9 cellular contexts compared by ENCODE assay signal in the genomic region with DNA sequence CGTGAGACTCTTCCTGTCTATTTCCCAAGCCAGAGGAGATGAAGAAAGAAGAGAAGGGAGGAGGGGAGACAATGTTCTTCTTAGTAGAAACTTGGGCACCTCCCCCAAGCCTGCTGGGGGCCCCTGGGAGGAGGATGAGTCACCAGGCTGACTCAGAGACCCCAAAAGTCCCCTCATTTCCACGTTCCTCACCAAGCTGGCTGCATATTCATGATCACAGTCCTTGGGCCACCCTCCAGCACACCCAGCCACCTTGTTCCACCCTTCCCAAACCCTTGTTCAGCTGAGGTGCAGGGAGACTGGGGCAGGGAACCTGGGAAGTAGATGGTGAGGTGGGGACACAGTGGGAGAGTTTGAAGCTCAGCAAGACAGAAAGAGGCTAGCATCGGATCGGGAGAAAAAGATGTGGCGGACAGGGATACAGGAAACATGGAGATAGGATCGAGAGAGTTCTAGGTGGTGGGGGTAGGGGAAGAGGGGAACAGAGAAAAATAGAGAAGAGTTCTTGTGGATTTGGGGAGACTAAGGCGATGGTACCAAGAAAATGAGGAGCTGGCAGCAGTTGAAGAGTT. TPM values are rescaled to one million over a fixed set of nuclear protein-coding genes. Genes with fewer than 3 reads are reported as not detected.
DNase-seq lines count a peak whose midpoint lies in the region; ATAC-seq lines count a peak whose summit lies in the region.
"Had no signal": no experiment of that assay in that cellular context is flagged by ENCODE, and none has a peak within 500 bp of the region (broad histone marks: within the 10 kb centered on the region; RNA-seq: fewer than 3 reads in every experiment).

No MANE protein-coding gene starts in this region.

- H3K9ac ChIP-seq in rectal smooth muscle tissue (ENCODE audit: low read length) = peak overlapping the region; percentile 84

- H3K27ac Mint-ChIP-seq in T-helper 2 cell treated with Interferon-gamma antibody and Interleukin-4, amounts not matched to agents 5 μg/mL and 100 μg/mL, for 36 hours = no peak overlapping the region

- no peaks in the 10 kb centered on the region for H3K27me3 Mint-ChIP-seq in T-helper 2 cell treated with Interferon-gamma antibody and Interleukin-4, amounts not matched to agents 5 μg/mL and 100 μg/mL, for 36 hours (ENCODE audit: low read depth)
- peaks cover 7% of the 10 kb centered on the region for H3K27me3 Mint-ChIP-seq in activated T-cell treated with anti-CD3 and anti-CD28 coated beads, Interleukin-2, amount 50 U/mL, for 4 hours (ENCODE audit: low read depth)

- H3K4me3 ChIP-seq in rectal smooth muscle tissue (ENCODE audit: low read length) = peak overlapping the region; percentile 85

- peak; percentile 78 to 83 for ATAC-seq in activated T-cell treated with anti-CD3 and anti-CD28 coated beads, Interleukin-2, amount 50 U/mL, for 4 hours
- no peak for ATAC-seq in HG03135 (IDR thresholded peaks at IDR 0.05; ENCODE audit: unreplicated experiment)

- peak overlapping the region; percentile 25 for H3K4me3 Mint-ChIP-seq in T-helper 2 cell treated with Interferon-gamma antibody and Interleukin-4, amounts not matched to agents 5 μg/mL and 100 μg/mL, for 36 hours
- H3K4me3 Mint-ChIP-seq in activated T-cell treated with anti-CD3 and anti-CD28 coated beads, Interleukin-2, amount 50 U/mL, for 4 hours = peak overlapping the region; percentile 78

- DNase-seq in T-helper 2 cell treated with Interferon-gamma antibody and Interleukin-4, amounts not matched to agents 5 μg/mL and 100 μg/mL, for 36 hours (ENCODE audit: low spot score) = peak; percentile 42
- no peak for DNase-seq in T-helper 2 cell
- DNase-seq in activated T-cell treated with anti-CD3 and anti-CD28 coated beads, Interleukin-2, amount 50 U/mL, for 4 hours = peak; percentile 51
- DNase-seq in glomerular visceral epithelial cell (ENCODE audit: extremely low spot score) = peak; percentile 80
- DNase-seq in inferior parietal cortex (ENCODE audit: extremely low spot score) = no peak
- DNase-seq in GDM1 (lab: John Stamatoyannopoulos, UW) = no peak
- DNase-seq: CD4-positive, CD25-positive, alpha-beta regulatory T cell had no signal

- no peaks in the 10 kb centered on the region for H3K9me3 Mint-ChIP-seq in T-helper 2 cell treated with Interferon-gamma antibody and Interleukin-4, amounts not matched to agents 5 μg/mL and 100 μg/mL, for 36 hours
- no peaks in the 10 kb centered on the region for H3K9me3 Mint-ChIP-seq in activated T-cell treated with anti-CD3 and anti-CD28 coated beads, Interleukin-2, amount 50 U/mL, for 4 hours

- H3K27ac ChIP-seq in rectal smooth muscle tissue (ENCODE audit: low read depth, low read length) = peak overlapping the region; percentile 95

- peaks cover 3% of the 10 kb centered on the region for H3K36me3 ChIP-seq in rectal smooth muscle tissue (ENCODE audit: control insufficient read depth, insufficient read depth, low read length)

- H3K27me3 ChIP-seq in rectal smooth muscle tissue (ENCODE audit: control insufficient read depth, insufficient read depth, low read length) = no peaks in the 10 kb centered on the region

- peaks cover 23% of the 10 kb centered on the region for H3K4me1 Mint-ChIP-seq in T-helper 2 cell treated with Interferon-gamma antibody and Interleukin-4, amounts not matched to agents 5 μg/mL and 100 μg/mL, for 36 hours (ENCODE audit: low read depth)
- H3K4me1 Mint-ChIP-seq in activated T-cell treated with anti-CD3 and anti-CD28 coated beads, Interleukin-2, amount 50 U/mL, for 4 hours (ENCODE audit: low read depth) = peaks cover 33% of the 10 kb centered on the region

- peaks cover 7% of the 10 kb centered on the region for H3K4me1 ChIP-seq in rectal smooth muscle tissue (ENCODE audit: control insufficient read depth, insufficient read depth, low read length)

- no peaks in the 10 kb centered on the region for H3K36me3 Mint-ChIP-seq in T-helper 2 cell treated with Interferon-gamma antibody and Interleukin-4, amounts not matched to agents 5 μg/mL and 100 μg/mL, for 36 hours (ENCODE audit: low read depth)
- H3K36me3 Mint-ChIP-seq in activated T-cell treated with anti-CD3 and anti-CD28 coated beads, Interleukin-2, amount 50 U/mL, for 4 hours (ENCODE audit: insufficient read depth) = no peaks in the 10 kb centered on the region
- H3K36me3 Mint-ChIP-seq: CD4-positive, CD25-positive, alpha-beta regulatory T cell had no signal

RNA-seq across cellular contexts. Expression of gene RAB13, which starts 0.7 kb away (rescaled TPM):
- total RNA-seq in activated T-cell treated with anti-CD3 and anti-CD28 coated beads, Interleukin-2, amount 50 U/mL, for 4 hours = 10 to 100 TPM in 1 of 3 donors, 1 to 10 TPM in 2; 7.0 to 16.0 (median 9.3) TPM

RNA-seq across cellular contexts. Expression of gene RPS27, which starts 5.1 kb away (rescaled TPM):
- 1,000 to 10,000 TPM; 2,132 to 2,236 (median 2,176) TPM for total RNA-seq in activated T-cell treated with anti-CD3 and anti-CD28 coated beads, Interleukin-2, amount 50 U/mL, for 4 hours

RNA-seq across cellular contexts. Expression of gene JTB, which starts 8.0 kb away (rescaled TPM):
- 100 to 1,000 TPM; 257 to 294 (median 273) TPM for total RNA-seq in activated T-cell treated with anti-CD3 and anti-CD28 coated beads, Interleukin-2, amount 50 U/mL, for 4 hours

RNA-seq across cellular contexts. Expression of gene CREB3L4, which starts 17.7 kb away (rescaled TPM):
- 1 to 10 TPM; 4.2 to 4.3 (median 4.3) TPM for total RNA-seq in activated T-cell treated with anti-CD3 and anti-CD28 coated beads, Interleukin-2, amount 50 U/mL, for 4 hours

RNA-seq across cellular contexts. Expression of gene SLC39A1, which starts 22.1 kb away (rescaled TPM):
- 10 to 100 TPM; 72.6 to 79.3 (median 73.9) TPM for total RNA-seq in activated T-cell treated with anti-CD3 and anti-CD28 coated beads, Interleukin-2, amount 50 U/mL, for 4 hours

Comparison
In these comparisons a context has a peak if more than half of its experiments do, and no peak if none do; other contexts are left out.
1. DNase-seq: peak in T-helper 2 cell treated with Interferon-gamma antibody and Interleukin-4, amounts not matched to agents 5 μg/mL and 100 μg/mL, for 36 hours (single experiment), activated T-cell treated with anti-CD3 and anti-CD28 coated beads, Interleukin-2, amount 50 U/mL, for 4 hours (single experiment) and glomerular visceral epithelial cell (single experiment); none in T-helper 2 cell (0 of 5), inferior parietal cortex (single experiment) and GDM1 (single experiment).